Comparison of ENCODE assay signal across 4 cellular contexts in genomic region chr10:102550636-102551210, GRCh38.
"Had no signal": no experiment of that assay in that cellular context is flagged by ENCODE, and none has a peak within 500 bp of the region (broad histone marks: within the 10 kb centered on the region; RNA-seq: fewer than 3 reads in every experiment).

No MANE protein-coding gene starts in this region.

- H3K4me3 Mint-ChIP-seq: GM23338, H9 had no signal

- H3K4me1 Mint-ChIP-seq: GM23338, H9 had no signal

- H3K27ac Mint-ChIP-seq: GM23338, H9 had no signal

- H3K9me3 Mint-ChIP-seq: GM23338, H9 had no signal

- DNase-seq: H9, HCEC 1CT, IMR-90 had no signal
